19 cellular contexts compared by ENCODE assay signal in the genomic region with DNA sequence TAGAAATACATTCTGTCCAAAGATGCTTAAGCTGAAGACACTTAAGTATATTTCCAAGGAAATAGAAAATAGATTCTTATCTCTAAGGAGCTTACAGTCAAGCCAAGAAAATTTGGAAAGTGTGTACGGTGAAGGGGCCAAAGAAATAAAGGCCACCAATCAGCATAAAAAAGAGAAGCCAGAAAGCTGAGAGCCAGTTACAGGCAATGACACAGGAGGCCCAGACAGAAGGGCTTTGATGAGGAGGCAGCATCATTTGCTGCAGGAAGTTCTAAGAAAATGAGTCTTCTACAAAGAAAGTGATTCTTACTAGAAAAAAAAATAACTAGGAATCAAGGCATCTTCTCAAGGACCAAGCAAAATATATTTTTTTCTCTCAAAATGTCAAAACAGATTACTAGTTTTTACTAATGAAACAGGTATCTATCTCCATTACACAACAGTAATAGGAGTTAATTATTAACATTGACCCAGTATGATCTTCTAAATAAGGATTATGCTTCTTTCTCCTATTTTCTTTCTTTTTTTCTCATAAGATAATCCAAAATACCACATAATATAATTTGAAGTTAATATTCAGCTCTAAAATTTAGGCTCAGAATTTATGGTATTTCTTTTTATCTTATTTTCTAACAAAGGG.
"Had no signal": no experiment of that assay in that cellular context is flagged by ENCODE, and none has a peak within 500 bp of the region (broad histone marks: within the 10 kb centered on the region; RNA-seq: fewer than 3 reads in every experiment).

No MANE protein-coding gene starts in this region.

- H3K27me3 ChIP-seq: brain microvascular endothelial cell, colonic mucosa, tibial artery had no signal

- H3K9me3 ChIP-seq: colonic mucosa, tibial artery had no signal

- H3K27ac ChIP-seq: brain microvascular endothelial cell, colonic mucosa had no signal

- H3K36me3 ChIP-seq: brain microvascular endothelial cell, colonic mucosa, tibial artery had no signal

- FAIRE-seq: frontal cortex had no signal

- H3K4me3 ChIP-seq: colonic mucosa, tibial artery had no signal

- DNase-seq: activated CD4-positive, alpha-beta memory T cell treated with anti-CD3 and anti-CD28 coated beads, Interleukin-2, amount 10 ng/mL, durations not matched to agents 7 days and 5 days; activated CD4-positive, alpha-beta T cell treated with anti-CD3 and anti-CD28 coated beads for 48 hours; activated CD8-positive, alpha-beta memory T cell treated with anti-CD3 and anti-CD28 coated beads, Interleukin-2, amount 10 ng/mL, durations not matched to agents 7 days and 5 days; activated naive CD4-positive, alpha-beta T cell treated with Interleukin-2 at 50 U/mL for 16 hours; brain microvascular endothelial cell; colonic mucosa; endodermal cell; hypothalamus; mesendoderm; naive thymus-derived CD4-positive, alpha-beta T cell; nucleus accumbens; posterior cingulate gyrus; retina; stimulated activated CD4-positive, alpha-beta T cell treated with anti-CD3 and anti-CD28 coated beads, Interleukin-12 subunit alpha, Interleukin-12 subunit beta, amount 100 ng/mL, for 4 hours; stimulated activated CD4-positive, alpha-beta T cell treated with anti-CD3 and anti-CD28 coated beads, Interleukin-1b, Interleukin-23, amount 100 ng/mL, for 48 hours; stimulated activated naive CD8-positive, alpha-beta T cell treated with anti-CD3 and anti-CD28 coated beads, Interleukin-15, Interleukin-2, amounts not matched to agents 100 U/mL and 50 U/mL, for 24 hours; substantia nigra; tibial artery had no signal

- ATAC-seq: activated CD8-positive, alpha-beta memory T cell treated with anti-CD3 and anti-CD28 coated beads, Interleukin-2, amount 10 ng/mL, durations not matched to agents 7 days and 5 days; naive thymus-derived CD4-positive, alpha-beta T cell; stimulated activated naive CD8-positive, alpha-beta T cell treated with anti-CD3 and anti-CD28 coated beads, Interleukin-15, Interleukin-2, amounts not matched to agents 100 U/mL and 50 U/mL, for 24 hours had no signal

- H3K4me1 ChIP-seq: colonic mucosa had no signal
